In the genomic region with DNA sequence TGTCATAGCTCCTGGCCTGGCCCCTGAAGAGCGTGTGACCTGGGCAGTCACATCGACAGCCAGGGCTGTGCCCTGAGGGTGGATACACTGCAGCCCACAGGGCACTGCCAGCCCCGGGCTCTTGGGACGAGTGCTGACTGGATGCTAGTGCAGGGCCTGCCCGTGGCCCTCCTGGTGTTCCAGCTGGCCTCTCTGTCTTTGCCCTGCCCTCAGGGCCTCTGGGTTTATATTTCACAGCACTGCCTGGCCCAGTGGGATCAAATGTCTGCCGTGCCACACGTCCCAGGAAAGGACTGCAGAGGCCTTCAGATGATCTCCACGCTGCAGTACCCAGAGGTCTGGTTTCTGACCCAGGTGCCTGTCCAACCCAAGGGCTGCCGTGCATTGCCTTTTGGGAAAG, we compare ENCODE assay signal across 19 cellular contexts. TPM values are rescaled to one million over a fixed set of nuclear protein-coding genes. Genes with fewer than 3 reads are reported as not detected.
DNase-seq lines count a peak whose midpoint lies in the region.
"Had no signal": no experiment of that assay in that cellular context is flagged by ENCODE, and none has a peak within 500 bp of the region (broad histone marks: within the 10 kb centered on the region; RNA-seq: fewer than 3 reads in every experiment).

No MANE protein-coding gene starts in this region.

- DNase-seq in H4 (ENCODE audit: low spot score) (peak; percentile 19), SJCRH30 (peak; percentile 43 to 66), myocyte (ENCODE audit: low read depth) (peak; percentile 73), NK-92 (lab: John Stamatoyannopoulos, UW; ENCODE audit: unreplicated experiment) (no peak), HPDE6-E6E7 (ENCODE audit: extremely low spot score) (no peak)
- no peak for DNase-seq in activated CD8-positive, alpha-beta memory T cell treated with anti-CD3 and anti-CD28 coated beads, Interleukin-2, amount 50 U/mL, for 48 hours
- DNase-seq: activated CD4-positive, CD25-positive, alpha-beta regulatory T cell treated with anti-CD3 and anti-CD28 coated beads, Interleukin-2, amount 50 U/mL, for 72 hours; activated T-cell treated with anti-CD3 and anti-CD28 coated beads for 4 hours; cerebellar nuclear complex; KG1; NCI-H1436; NCI-H526 treated with DMSO at 0.1 percent for 48 hours; stimulated activated CD4-positive, alpha-beta T cell treated with anti-CD3 and anti-CD28 coated beads, Interleukin-4, amount 100 ng/mL, for 1 hour; T-helper 1 cell; upper lobe of left lung had no signal

- H3K4me3 ChIP-seq in SJCRH30: no peak overlapping the region
- H3K4me3 ChIP-seq: HAP-1, upper lobe of left lung had no signal

- no peak overlapping the region for H3K27ac ChIP-seq in SJCRH30
- H3K27ac ChIP-seq: upper lobe of left lung had no signal

- no peaks in the 10 kb centered on the region for H3K36me3 ChIP-seq in SJCRH30
- H3K36me3 ChIP-seq: HAP-1, upper lobe of left lung had no signal

- no peaks in the 10 kb centered on the region for H3K9me3 ChIP-seq in SJCRH30 (replicated peaks)
- H3K9me3 ChIP-seq: HAP-1, upper lobe of left lung had no signal

- H3K4me1 ChIP-seq in SJCRH30: peaks cover 47% of the 10 kb centered on the region
- H3K4me1 ChIP-seq: upper lobe of left lung had no signal

- H3K27me3 ChIP-seq in SJCRH30: no peaks in the 10 kb centered on the region
- H3K27me3 ChIP-seq: upper lobe of left lung had no signal

RNA-seq across cellular contexts. Expression of a gene that starts 10.1 kb away (rescaled TPM):
- total RNA-seq in H4 (2014; rRNA removed; shearing (Covaris generic)): not detected in 2 replicates
- not detected in 2 replicates for total RNA-seq in SJCRH30 (2014; rRNA removed; shearing (Covaris generic))
- total RNA-seq in myocyte: not detected in 2 replicates
- polyA plus RNA-seq in myocyte (2012): not detected
- total RNA-seq: endothelial cell of umbilical vein, kidney epithelial cell, upper lobe of left lung had no signal
- polyA plus RNA-seq: endothelial cell of umbilical vein had no signal

RNA-seq across cellular contexts. Expression of a gene that starts 10.6 kb away (rescaled TPM):
- not detected in 2 replicates for total RNA-seq in H4 (2014; rRNA removed; shearing (Covaris generic))
- 2.3 and 2.4 TPM in 2 replicates for total RNA-seq in SJCRH30 (2014; rRNA removed; shearing (Covaris generic))
- total RNA-seq in myocyte: 0.73 and 8.9 TPM in 2 replicates
- polyA plus RNA-seq in myocyte (2012): 1.5 TPM
- total RNA-seq: endothelial cell of umbilical vein had no signal
- polyA plus RNA-seq: endothelial cell of umbilical vein had no signal

RNA-seq across cellular contexts. Expression of a gene that starts 39.2 kb away (rescaled TPM):
- 1.7 and 2.5 TPM in 2 replicates for total RNA-seq in H4 (2014; rRNA removed; shearing (Covaris generic))
- 0.51 and 0.55 TPM in 2 replicates for total RNA-seq in SJCRH30 (2014; rRNA removed; shearing (Covaris generic))
- total RNA-seq in myocyte: 0.48 and 1.1 TPM in 2 replicates
- 1.7 TPM for polyA plus RNA-seq in myocyte (2012)

RNA-seq across cellular contexts. Expression of a gene that starts 59.8 kb away (rescaled TPM):
- total RNA-seq in H4 (2014; rRNA removed; shearing (Covaris generic)): not detected in 2 replicates
- not detected in 2 replicates for total RNA-seq in SJCRH30 (2014; rRNA removed; shearing (Covaris generic))
- not detected in 2 replicates for total RNA-seq in myocyte
- polyA plus RNA-seq in myocyte (2012): not detected
- total RNA-seq: activated naive CD4-positive, alpha-beta T cell treated with anti-CD3 and anti-CD28 coated beads, Interleukin-2, amount 50 U/mL, for 72 hours; endothelial cell of umbilical vein; kidney epithelial cell had no signal
- polyA plus RNA-seq: endothelial cell of umbilical vein had no signal

Comparison
In these comparisons a context has a peak if more than half of its experiments do, and no peak if none do; other contexts are left out.
1. DNase-seq: peak in H4 (single experiment), SJCRH30 (2 of 2) and myocyte (single experiment); none in activated CD8-positive, alpha-beta memory T cell treated with anti-CD3 and anti-CD28 coated beads, Interleukin-2, amount 50 U/mL, for 48 hours (single experiment), NK-92 (single experiment) and HPDE6-E6E7 (single experiment).